Comparison of ENCODE assay signal across 19 cellular contexts in genomic region chr4:152848508-152848907, GRCh38.
DNase-seq lines count a peak whose midpoint lies in the region; ATAC-seq, FAIRE-seq and TF ChIP-seq lines count a peak whose summit lies in the region.
"Had no signal": no experiment of that assay in that cellular context is flagged by ENCODE, and none has a peak within 500 bp of the region (broad histone marks: within the 10 kb centered on the region; RNA-seq: fewer than 3 reads in every experiment).

No MANE protein-coding gene starts in this region.

- no peak overlapping the region for H3K4me3 ChIP-seq in lower leg skin (ENCODE audit: low read depth, poor library complexity, severe bottlenecking)
- H3K4me3 ChIP-seq: A549, K562 had no signal

- ATAC-seq in WTC11: no peak
- ATAC-seq: A549, K562 had no signal

- DNase-seq in GM18507 (ENCODE audit: extremely low spot score, insufficient read length, low read depth) (no peak), WTC11 (ENCODE audit: low spot score) (no peak), epithelial cell of prostate (ENCODE audit: low read depth, low spot score) (no peak), neural crest cell (ENCODE audit: low read depth, low spot score) (no peak), germinal center (ENCODE audit: low spot score) (no peak), lower leg skin (ENCODE audit: low spot score in 2 of 2) (no peak), NCI-H526 (lab: John Stamatoyannopoulos, UW) (no peak)
- DNase-seq in activated effector memory CD4-positive, alpha-beta T cell treated with Interleukin-2 at 50 U/mL for 16 hours: no peak
- DNase-seq: BE2C; CD4-positive, alpha-beta memory T cell; DMS153; DMS79 treated with DMSO at 0.1 percent for 48 hours; EL; H7; HFFc6 had no signal

- POLR2A ChIA-PET in WTC11 (lab: Charles Lee): no interaction called here

- H3K27ac Mint-ChIP-seq in WTC11 (peak overlapping the region; percentile 94), neural crest cell (ENCODE audit: unreplicated experiment) (peak overlapping the region; percentile 3)
- H3K27ac Mint-ChIP-seq: HFFc6 had no signal

- H3K9me3 Mint-ChIP-seq in WTC11 (peaks cover 9% of the 10 kb centered on the region), neural crest cell (peaks cover 14% of the 10 kb centered on the region)

- TF ChIP-seq CTCF in WTC11 (IDR thresholded peaks at IDR 0.05) (no peak), neural crest cell (conservative IDR thresholded peaks at IDR 0.05) (no peak), lower leg skin (IDR thresholded peaks at IDR 0.05) (no peak)

- 89 to 90% methylated on average over 3 of the region's 3 CpGs for WGBS in lower leg skin, 2 donors

- no peak overlapping the region for H3K4me3 Mint-ChIP-seq in WTC11
- no peak overlapping the region for H3K4me3 Mint-ChIP-seq in neural crest cell
- H3K4me3 Mint-ChIP-seq: CD4-positive, alpha-beta memory T cell; HFFc6 had no signal

- CTCF ChIA-PET in WTC11 (lab: Charles Lee): interaction anchor here (0.8 to 3.6 kb wide), 5 partner anchors 87 to 279 kb away, joined by 3 to 21 read pairs (median 4); no protein-coding TSS in a partner anchor

- H3K36me3 Mint-ChIP-seq in WTC11 (peaks cover 10% of the 10 kb centered on the region), neural crest cell (ENCODE audit: low read depth) (peaks cover 15% of the 10 kb centered on the region)

- peak; percentile 39 for FAIRE-seq in GM18507 (lab: Jason Lieb, UNC)
- FAIRE-seq: A549, GM12891, K562 had no signal

- intact Hi-C loops in lower leg skin (cut with DNase I; ENCODE audit: low total_unique reads): loop anchor here (10.0 kb wide), 2 partner anchors 236 to 276 kb away; no protein-coding TSS in a partner anchor

- no peak for TF ChIP-seq POLR2A in lower leg skin (IDR thresholded peaks at IDR 0.05)

- peaks cover 68% of the 10 kb centered on the region for H3K4me1 Mint-ChIP-seq in WTC11
- H3K4me1 Mint-ChIP-seq in neural crest cell: peaks cover 25% of the 10 kb centered on the region

- peak overlapping the region; percentile 79 for H3K27ac ChIP-seq in epithelial cell of prostate
- H3K27ac ChIP-seq: A549, C4-2B had no signal

- H3K27me3 Mint-ChIP-seq in WTC11 (ENCODE audit: low read depth): peaks cover 4% of the 10 kb centered on the region; the same call in 1 of the 2 replicates
- no peaks in the 10 kb centered on the region for H3K27me3 Mint-ChIP-seq in neural crest cell (ENCODE audit: low read depth)
- H3K27me3 Mint-ChIP-seq: CD4-positive, alpha-beta memory T cell had no signal

TF ChIP-seq in WTC11, 78 proteins besides CTCF, POLR2A, EP300 and RAD21:
- TF ChIP-seq ZNF416 (CRISPR knock-in tag; IDR thresholded peaks at IDR 0.05) (no peak), ZNF512 (CRISPR knock-in tag; IDR thresholded peaks at IDR 0.05; ENCODE audit: borderline replicate concordance) (no peak), ZNF396 (CRISPR knock-in tag; IDR thresholded peaks at IDR 0.05; ENCODE audit: borderline replicate concordance) (no peak), CBFB (CRISPR knock-in tag; IDR thresholded peaks at IDR 0.05; ENCODE audit: low read depth) (no peak), ARID4B (CRISPR knock-in tag; IDR thresholded peaks at IDR 0.05; ENCODE audit: borderline replicate concordance) (no peak), MLX (CRISPR knock-in tag; IDR thresholded peaks at IDR 0.05) (no peak), ZBTB43 (CRISPR knock-in tag; IDR thresholded peaks at IDR 0.05) (no peak), NR1H2 (CRISPR knock-in tag; IDR thresholded peaks at IDR 0.05) (no peak), USF2 (CRISPR knock-in tag; IDR thresholded peaks at IDR 0.05) (no peak), OVOL2 (CRISPR knock-in tag; IDR thresholded peaks at IDR 0.05; ENCODE audit: borderline replicate concordance) (no peak)
